In the genomic region with DNA sequence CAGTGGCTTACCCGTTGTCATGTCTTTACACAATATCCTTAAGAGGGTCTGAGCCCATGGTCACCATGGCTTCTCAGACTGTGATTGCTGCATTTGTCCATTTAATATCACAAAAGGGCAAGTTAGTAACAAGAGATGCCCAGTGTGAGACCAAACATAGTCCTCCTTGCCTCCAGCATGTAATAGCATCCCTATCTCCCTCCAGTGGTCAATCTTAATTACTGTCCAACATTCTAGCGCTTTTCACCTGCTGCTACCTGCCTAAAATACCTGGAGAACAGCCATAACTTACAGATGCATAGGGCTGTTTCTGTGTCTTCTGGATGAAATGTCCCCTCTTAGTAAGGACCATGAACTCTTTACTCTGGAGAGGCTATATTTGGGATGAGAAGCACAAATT, we compare ENCODE assay signal across 12 cellular contexts.
DNase-seq lines count a peak whose midpoint lies in the region; ATAC-seq, FAIRE-seq and TF ChIP-seq lines count a peak whose summit lies in the region.
"Had no signal": no experiment of that assay in that cellular context is flagged by ENCODE, and none has a peak within 500 bp of the region (broad histone marks: within the 10 kb centered on the region; RNA-seq: fewer than 3 reads in every experiment).

No MANE protein-coding gene starts in this region.

- no peak for TF ChIP-seq EP300 in GM12878 (IDR thresholded peaks at IDR 0.05; ENCODE audit: borderline replicate concordance in 1 of 2, control insufficient read depth in 1 of 2, low read depth in 2 of 2, low read length in 2 of 2)
- TF ChIP-seq EP300 in upper lobe of left lung (IDR thresholded peaks at IDR 0.05), result no peak

- POLR2A ChIA-PET in GM12878 (lab: Charles Lee), result no interaction called here

- no TSS peak for BruUV-seq in GM12878 (replicated peaks; lab: Mats Ljungman, UMichigan)

- H3K79me2 ChIP-seq in GM12878 (ENCODE audit: control insufficient read depth, insufficient read depth, low read length), result no peaks in the 10 kb centered on the region

- no peak overlapping the region for H3K4me2 ChIP-seq in GM12878 (ENCODE audit: control insufficient read depth, insufficient read depth)

- H3K4me1 ChIP-seq in GM12878 (ENCODE audit: control insufficient read depth, insufficient read depth, low read length) (no peaks in the 10 kb centered on the region), upper lobe of left lung (no peaks in the 10 kb centered on the region), esophagus squamous epithelium (no peaks in the 10 kb centered on the region)

- no peak overlapping the region for H2AFZ ChIP-seq in GM12878 (ENCODE audit: control insufficient read depth, low read depth, low read length)

- FAIRE-seq in GM12878 (lab: Jason Lieb, UNC), result no peak

- DNase-seq in AG09309 (ENCODE audit: low read depth), result no peak
- no peak for DNase-seq in GM12878 (ENCODE audit: low read depth, low spot score)
- peak; percentile 25 for DNase-seq in iPS-NIHi11 (ENCODE audit: low spot score)
- DNase-seq in upper lobe of left lung, result no peak
- no peak for DNase-seq in NCI-H524 (lab: John Stamatoyannopoulos, UW)
- no peak for DNase-seq in esophagus squamous epithelium (lab: John Stamatoyannopoulos, UW)
- no peak for DNase-seq in GM13977 (ENCODE audit: low spot score)
- DNase-seq: activated CD4-positive, CD25-positive, alpha-beta regulatory T cell treated with anti-CD3 and anti-CD28 coated beads, Interleukin-2, amount 50 U/mL, for 72 hours; NCI-H2107; posterior cingulate gyrus; thyroid gland had no signal

- no peaks in the 10 kb centered on the region for H3K27me3 ChIP-seq in GM12878 (replicated peaks in 1 of 2; ENCODE audit: control insufficient read depth in 2 of 2, insufficient read depth in 2 of 2, low read length in 1 of 2)
- no peaks in the 10 kb centered on the region for H3K27me3 ChIP-seq in upper lobe of left lung
- H3K27me3 ChIP-seq in esophagus squamous epithelium, result no peaks in the 10 kb centered on the region
- H3K27me3 ChIP-seq: thyroid gland had no signal

- ATAC-seq in HG02938 (IDR thresholded peaks at IDR 0.05; ENCODE audit: unreplicated experiment), result peak; percentile 68
- ATAC-seq in GM12878, result peak; percentile 61
- ATAC-seq in upper lobe of left lung (ENCODE audit: low FRiP score in 2 of 2), result no peak

- intact Hi-C loops in GM12878 (cut with micrococcal nuclease; ENCODE audit: unreplicated experiment) (loop anchor here (5.0 kb wide), 1 partner anchor 90 kb away; no protein-coding TSS in a partner anchor), esophagus squamous epithelium (cut with DNase I) (no loop called here)

- no peaks in the 10 kb centered on the region for H4K20me1 ChIP-seq in GM12878 (ENCODE audit: control insufficient read depth, insufficient read depth)

- RAD21 ChIA-PET in GM12878 (lab: Charles Lee; ENCODE audit: unreplicated experiment), result no interaction called here

- TF ChIP-seq CTCF in AG09309 (IDR thresholded peaks at IDR 0.05; ENCODE audit: control insufficient read depth, insufficient read depth, low read depth, low read length, missing control alignments) (peak; percentile 29), GM12878 (IDR thresholded peaks at IDR 0.05 in 2 of 3, conservative IDR thresholded peaks at IDR 0.05 in 1 of 3; ENCODE audit: control insufficient read depth in 2 of 3, extremely low read depth in 1 of 3, insufficient read depth in 1 of 3, low read depth in 3 of 3, low read length in 3 of 3) (peak in 1 of 3 experiments; percentile 14; a peak in 1 of 6 replicates), upper lobe of left lung (IDR thresholded peaks at IDR 0.05) (no peak), esophagus squamous epithelium (IDR thresholded peaks at IDR 0.05) (peak in 2 of 6 experiments; percentile 14 to 42), GM13977 (IDR thresholded peaks at IDR 0.05; ENCODE audit: extremely low read depth, insufficient read depth, missing control alignments) (no peak)

- no peak overlapping the region for H3K4me3 ChIP-seq in AG09309 (ENCODE audit: control insufficient read depth, low read depth, low read length)
- no peak overlapping the region for H3K4me3 ChIP-seq in GM12878
- no peak overlapping the region for H3K4me3 ChIP-seq in upper lobe of left lung
- no peak overlapping the region for H3K4me3 ChIP-seq in esophagus squamous epithelium
- H3K4me3 ChIP-seq: thyroid gland had no signal

- SMC1A ChIA-PET in GM12878 (lab: Charles Lee; ENCODE audit: uncharacterized antibody, unreplicated experiment), result no interaction called here

- peak; percentile 28 for TF ChIP-seq RAD21 in GM12878 (IDR thresholded peaks at IDR 0.05; ENCODE audit: insufficient read depth, low read depth, low read length)

- H3K9me3 ChIP-seq in GM12878 (replicated peaks; ENCODE audit: control insufficient read depth, insufficient read depth, low read length) (no peaks in the 10 kb centered on the region), upper lobe of left lung (peaks cover 0 to 8% (median 3%) of the 10 kb centered on the region in 4 donors), esophagus squamous epithelium (peaks cover 0 to 7% (median 0%) of the 10 kb centered on the region in 3 donors)
- H3K9me3 ChIP-seq: thyroid gland had no signal

- CTCF ChIA-PET in GM12878 (lab: Yijun Ruan, JAX), result no interaction called here

- H3K36me3 ChIP-seq in GM12878 (ENCODE audit: control insufficient read depth in 2 of 2, insufficient read depth in 2 of 2, low read length in 1 of 2) (no peaks in the 10 kb centered on the region), upper lobe of left lung (no peaks in the 10 kb centered on the region), esophagus squamous epithelium (no peaks in the 10 kb centered on the region)
- H3K36me3 ChIP-seq: thyroid gland had no signal

- H3K27ac ChIP-seq in GM12878 (ENCODE audit: control insufficient read depth, insufficient read depth) (no peak overlapping the region), upper lobe of left lung (no peak overlapping the region), esophagus squamous epithelium (no peak overlapping the region)
- H3K27ac ChIP-seq: thyroid gland had no signal

- in situ Hi-C loops in GM12878 (cut with MboI) (no loop called here), GM13977 (cut with MboI; ENCODE audit: low pct_unique_long_range_greater_than_20kb, low sequenced_read_pairs, unreplicated experiment) (no loop called here)

- WGBS in GM12878 (ENCODE audit: insufficient coverage, insufficient replicate concordance, low lambda C conversion rate, missing lambda C conversion rate), result 0% methylated on average over 2 of the region's 2 CpGs
- WGBS in upper lobe of left lung, 2 donors, result 50 to 96% methylated on average over 2 of the region's 2 CpGs
- WGBS in esophagus squamous epithelium, 2 donors, result 47 to 63% methylated on average over 2 of the region's 2 CpGs

- H3K9ac ChIP-seq in GM12878 (ENCODE audit: control insufficient read depth, insufficient read depth, low read length), result no peak overlapping the region

- TF ChIP-seq POLR2A in GM12878 (IDR thresholded peaks at IDR 0.05; ENCODE audit: low read depth, low read length), result no peak
- no peak for TF ChIP-seq POLR2A in upper lobe of left lung (IDR thresholded peaks at IDR 0.05)
- no peak for TF ChIP-seq POLR2A in esophagus squamous epithelium (IDR thresholded peaks at IDR 0.05)

TF ChIP-seq in GM12878, 131 proteins besides CTCF, POLR2A, EP300 and RAD21:
- peak; percentile 33; the same call in 1 of the 2 replicates for TF ChIP-seq SMC3 (IDR thresholded peaks at IDR 0.05; ENCODE audit: borderline replicate concordance, low read length)
- TF ChIP-seq KDM1A (IDR thresholded peaks at IDR 0.05; ENCODE audit: borderline replicate concordance), result no peak

Comparison
In these comparisons a context has a peak if more than half of its experiments do, and no peak if none do; other contexts are left out.
1. ATAC-seq: peak in HG02938 (single experiment) and GM12878 (single experiment); none in upper lobe of left lung (0 of 2).